8 cellular contexts compared by ENCODE assay signal in genomic region chr16:4529085-4530060, GRCh38. TPM values are rescaled to one million over a fixed set of nuclear protein-coding genes. Genes with fewer than 3 reads are reported as not detected.
DNase-seq lines count a peak whose midpoint lies in the region; ATAC-seq and TF ChIP-seq lines count a peak whose summit lies in the region.

No MANE protein-coding gene starts in this region.

- TF ChIP-seq CTCF in SK-N-SH (IDR thresholded peaks at IDR 0.05), result no peak
- TF ChIP-seq CTCF in fibroblast of the aortic adventitia (IDR thresholded peaks at IDR 0.05; ENCODE audit: insufficient read depth, low read length), result peak; percentile 18
- TF ChIP-seq CTCF in spleen (IDR thresholded peaks at IDR 0.05 in 8 of 11, conservative IDR thresholded peaks at IDR 0.05 in 3 of 11), result peak in 1 of 11 experiments; percentile 12

- H3K9me3 ChIP-seq in SK-N-SH, result no peaks in the 10 kb centered on the region
- H3K9me3 ChIP-seq in spleen, result no peaks in the 10 kb centered on the region
- H3K9me3 ChIP-seq in Karpas-422 (ENCODE audit: low read length), result no peaks in the 10 kb centered on the region

- H3K9me2 ChIP-seq in SK-N-SH (no peaks in the 10 kb centered on the region), Karpas-422 (replicated peaks; ENCODE audit: insufficient read depth, low read length) (no peaks in the 10 kb centered on the region)

- H3K9ac ChIP-seq in SK-N-SH (no peak overlapping the region), Karpas-422 (ENCODE audit: low read length) (no peak overlapping the region)

- peaks cover 11% of the 10 kb centered on the region for H3F3A ChIP-seq in SK-N-SH (replicated peaks; ENCODE audit: insufficient read depth)

- no peak for DNase-seq in activated CD4-positive, CD25-positive, alpha-beta regulatory T cell (lab: John Stamatoyannopoulos, UW)
- DNase-seq in SK-N-SH (no peak), fibroblast of the aortic adventitia (ENCODE audit: low read depth) (peak; percentile 31), spleen (no peak), COR-L47 (lab: John Stamatoyannopoulos, UW) (no peak), Karpas-422 (no peak), NCI-H69 (lab: John Stamatoyannopoulos, UW) (no peak)

- H3K4me1 ChIP-seq in SK-N-SH (ENCODE audit: control insufficient read depth in 1 of 2, insufficient read depth in 2 of 2, low read depth in 1 of 2, low read length in 1 of 2) (no peaks in the 10 kb centered on the region), spleen (peaks cover 0 to 35% (median 10%) of the 10 kb centered on the region in 6 donors), Karpas-422 (ENCODE audit: low read length) (peaks cover 8% of the 10 kb centered on the region)

- CTCF ChIA-PET in SK-N-SH (lab: Yijun Ruan, JAX), result interaction anchor here (0.7 to 1.1 kb wide), 2 partner anchors 19 to 24 kb away, joined by 3 to 8 read pairs; no protein-coding TSS in a partner anchor

- no peak for TF ChIP-seq RAD21 in SK-N-SH (IDR thresholded peaks at IDR 0.05; ENCODE audit: low read length)

- POLR2A ChIA-PET in SK-N-SH (lab: Yijun Ruan, JAX), result interaction anchor here (0.8 kb wide), 1 partner anchor 14 kb away, joined by 3 read pairs; no protein-coding TSS in a partner anchor

- no peak for TF ChIP-seq POLR2A in spleen (IDR thresholded peaks at IDR 0.05)

- H3K27ac ChIP-seq in SK-N-SH (ENCODE audit: low read depth in 2 of 2, low read length in 1 of 2) (no peak overlapping the region), spleen (peak overlapping the region in 5 of 8 donors; percentile 41 to 69 (median 46)), Karpas-422 (ENCODE audit: low read length) (no peak overlapping the region)

- H3K27me3 ChIP-seq in SK-N-SH (ENCODE audit: insufficient read depth) (no peaks in the 10 kb centered on the region), spleen (replicated peaks in 1 of 7) (no peaks in the 10 kb centered on the region), Karpas-422 (ENCODE audit: low read length) (no peaks in the 10 kb centered on the region)

- no peak for TF ChIP-seq EP300 in SK-N-SH (IDR thresholded peaks at IDR 0.05; ENCODE audit: borderline replicate concordance in 1 of 2, low read depth in 1 of 2, low read length in 1 of 2)

- no peaks in the 10 kb centered on the region for H4K20me1 ChIP-seq in SK-N-SH (ENCODE audit: insufficient read depth)
- no peaks in the 10 kb centered on the region for H4K20me1 ChIP-seq in Karpas-422 (ENCODE audit: insufficient read depth, low read depth, low read length)

- H3K36me3 ChIP-seq in SK-N-SH (replicated peaks in 1 of 2; ENCODE audit: control insufficient read depth in 1 of 2, insufficient read depth in 2 of 2, low read length in 1 of 2) (peaks cover 0 to 3% of the 10 kb centered on the region in 2 experiments), spleen (peaks cover 0 to 18% (median 4%) of the 10 kb centered on the region in 6 donors), Karpas-422 (ENCODE audit: insufficient read depth, low read length) (no peaks in the 10 kb centered on the region)

- H3K4me2 ChIP-seq in SK-N-SH (peak overlapping the region; percentile 5; the same call in 1 of the 2 replicates), Karpas-422 (ENCODE audit: low read depth, low read length, poor library complexity, severe bottlenecking) (no peak overlapping the region)

- intact Hi-C loops in spleen (cut with DNase I; ENCODE audit: low total_unique reads), result no loop called here

- H3K79me2 ChIP-seq in SK-N-SH (ENCODE audit: insufficient read depth) (peaks cover 15% of the 10 kb centered on the region; the same call in 1 of the 2 replicates), Karpas-422 (ENCODE audit: low read length) (no peaks in the 10 kb centered on the region)

- WGBS in SK-N-SH (ENCODE audit: low lambda C conversion rate), result 81% methylated on average over 12 of the region's 16 CpGs
- WGBS in spleen, 5 donors, result 55 to 67% (median 67%) methylated on average over 15 to 16 of the region's 16 CpGs

- H3K4me3 ChIP-seq in SK-N-SH (ENCODE audit: low read depth in 2 of 2, low read length in 1 of 2) (no peak overlapping the region), fibroblast of the aortic adventitia (ENCODE audit: low read depth, low read length) (no peak overlapping the region), spleen (no peak overlapping the region), Karpas-422 (ENCODE audit: low read length) (no peak overlapping the region)

- ATAC-seq in activated CD4-positive, CD25-positive, alpha-beta regulatory T cell treated with anti-CD3 and anti-CD28 coated beads, Interleukin-2, amount 50 U/mL, for 24 hours, result peak; percentile 89 to 92

- no peak overlapping the region for H2AFZ ChIP-seq in SK-N-SH (ENCODE audit: low read depth)
- H2AFZ ChIP-seq in Karpas-422 (ENCODE audit: low read length), result no peak overlapping the region

TF ChIP-seq in SK-N-SH, 30 proteins besides CTCF, POLR2A, EP300 and RAD21 (continues in another document):
- no peak for TF ChIP-seq ZBTB33 (IDR thresholded peaks at IDR 0.05; ENCODE audit: borderline replicate concordance, low read depth)
- TF ChIP-seq POLR2AphosphoS5 (IDR thresholded peaks at IDR 0.05; ENCODE audit: low read depth, low read length), result no peak
- TF ChIP-seq IRF3 (IDR thresholded peaks at IDR 0.05; ENCODE audit: low read depth, low read length), result no peak
- TF ChIP-seq JUND (IDR thresholded peaks at IDR 0.05), result 0 out of 2 replicates have a peak, but pooled peaks have one; percentile 13
- TF ChIP-seq MXI1 (IDR thresholded peaks at IDR 0.05; ENCODE audit: low read depth, low read length), result no peak
- TF ChIP-seq PBX3 (IDR thresholded peaks at IDR 0.05), result no peak

RNA-seq across cellular contexts. Expression of gene CDIP1, which starts 9.2 kb away (rescaled TPM):
- polyA plus RNA-seq in SK-N-SH (2012; rRNA removed) (19.4 and 30.2 TPM in 2 replicates), spleen (10 to 100 TPM in 2 of 3 donors, 1 to 10 TPM in 1; 9.6 to 13.8 (median 12.1) TPM)
- 17.6 and 23.3 TPM in 2 replicates for polyA plus RNA-seq in SK-N-SH (2012; cell fraction: cytosol; rRNA removed)
- 33.9 and 39.3 TPM in 2 replicates for polyA plus RNA-seq in SK-N-SH (2012; cell fraction: nucleus; rRNA removed)
- total RNA-seq in fibroblast of the aortic adventitia (ENCODE audit: low replicate concordance) (11.8 and 20.3 TPM in 2 replicates), spleen (10 to 100 TPM; 17.8 to 26.9 (median 21.8) TPM)
- total RNA-seq in Karpas-422 (2014; rRNA removed; shearing (Covaris generic); ENCODE audit: low replicate concordance), result not detected in 2 replicates

RNA-seq across cellular contexts. Expression of gene C16orf96, which starts 26.8 kb away (rescaled TPM):
- polyA plus RNA-seq in SK-N-SH (2012; rRNA removed) (0.05 TPM in 2 replicates), spleen (under 1 TPM; 0.06 to 0.07 (median 0.06) TPM)
- 0.04 and 0.05 TPM in 2 replicates for polyA plus RNA-seq in SK-N-SH (2012; cell fraction: cytosol; rRNA removed)
- 0.41 and 0.47 TPM in 2 replicates for polyA plus RNA-seq in SK-N-SH (2012; cell fraction: nucleus; rRNA removed)
- total RNA-seq in fibroblast of the aortic adventitia (ENCODE audit: low replicate concordance) (under 0.01 TPM in 1 of 2 replicates, not detected in the other), spleen (under 1 TPM; 0.17 to 0.33 (median 0.23) TPM)
- not detected in 2 replicates for total RNA-seq in Karpas-422 (2014; rRNA removed; shearing (Covaris generic); ENCODE audit: low replicate concordance)

RNA-seq across cellular contexts. Expression of gene HMOX2, which starts 53.2 kb away (rescaled TPM):
- 65.1 and 75.5 TPM in 2 replicates for polyA plus RNA-seq in SK-N-SH (2012; rRNA removed)
- 48.4 and 62.0 TPM in 2 replicates for polyA plus RNA-seq in SK-N-SH (2012; cell fraction: cytosol; rRNA removed)
- 62.6 and 64.9 TPM in 2 replicates for polyA plus RNA-seq in SK-N-SH (2012; cell fraction: nucleus; rRNA removed)
- 24.8 and 30.5 TPM in 2 replicates for total RNA-seq in fibroblast of the aortic adventitia (ENCODE audit: low replicate concordance)
- 10 to 100 TPM; 34.6 to 73.8 (median 59.0) TPM for total RNA-seq in spleen
- 10 to 100 TPM; 26.6 to 48.0 (median 44.0) TPM for polyA plus RNA-seq in spleen
- total RNA-seq in Karpas-422 (2014; rRNA removed; shearing (Covaris generic); ENCODE audit: low replicate concordance), result 50.1 and 76.2 TPM in 2 replicates

RNA-seq across cellular contexts. Expression of gene NMRAL1, which starts 54.9 kb away (rescaled TPM):
- polyA plus RNA-seq in SK-N-SH (2012; rRNA removed) (99.9 and 102 TPM in 2 replicates), spleen (10 to 100 TPM; 40.1 to 58.6 (median 44.9) TPM)
- 50.3 and 72.4 TPM in 2 replicates for polyA plus RNA-seq in SK-N-SH (2012; cell fraction: cytosol; rRNA removed)
- polyA plus RNA-seq in SK-N-SH (2012; cell fraction: nucleus; rRNA removed), result 97.1 and 185 TPM in 2 replicates
- total RNA-seq in fibroblast of the aortic adventitia (ENCODE audit: low replicate concordance) (43.4 and 80.7 TPM in 2 replicates), spleen (10 to 100 TPM; 26.3 to 49.0 (median 40.6) TPM)
- 48.2 and 129 TPM in 2 replicates for total RNA-seq in Karpas-422 (2014; rRNA removed; shearing (Covaris generic); ENCODE audit: low replicate concordance)

Comparison
In these comparisons a context has a peak if more than half of its experiments do, and no peak if none do; other contexts are left out.
1. H3K27ac ChIP-seq: peak in spleen (5 of 8); none in SK-N-SH (0 of 2) and Karpas-422 (single experiment).
2. RNA of gene CDIP1, which starts 9.2 kb away (total RNA-seq): 17.8 to 26.9 TPM in spleen and 11.8 to 20.3 TPM in fibroblast of the aortic adventitia; not detected in Karpas-422; every median in the first group is over 10 times any median in the second.